In genomic region chr12:6547566-6547965, GRCh38 we compare ENCODE assay signal across 3 cellular contexts.
TF ChIP-seq lines count a peak whose summit lies in the region.

No MANE protein-coding gene starts in this region.

TF ChIP-seq in A549, 52 proteins besides CTCF, POLR2A, EP300 and RAD21:
- TF ChIP-seq E2F6 (IDR thresholded peaks at IDR 0.05; ENCODE audit: borderline replicate concordance, low read depth): no peak
- TF ChIP-seq MAFK (IDR thresholded peaks at IDR 0.05; ENCODE audit: partially characterized antibody): no peak
- TF ChIP-seq RFX5 (IDR thresholded peaks at IDR 0.05): no peak
- no peak for TF ChIP-seq GATA3 (IDR thresholded peaks at IDR 0.05; ENCODE audit: borderline replicate concordance)
- TF ChIP-seq CEBPB (IDR thresholded peaks at IDR 0.05): no peak
- TF ChIP-seq ZFP36 (IDR thresholded peaks at IDR 0.05; ENCODE audit: borderline replicate concordance, partially characterized antibody): no peak
- TF ChIP-seq ZC3H11A (IDR thresholded peaks at IDR 0.05): no peak
TF ChIP-seq in A549: peak in this region for 0.

TF ChIP-seq in HEK293, 187 proteins besides CTCF, POLR2A, EP300 and RAD21:
- peak; percentile 87 for TF ChIP-seq PRDM1 (tag by site-specific recombination; IDR thresholded peaks at IDR 0.05)
- TF ChIP-seq ZNF366 (tag by site-specific recombination; conservative IDR thresholded peaks at IDR 0.05): peak; percentile 85
- TF ChIP-seq, protein P1, sequence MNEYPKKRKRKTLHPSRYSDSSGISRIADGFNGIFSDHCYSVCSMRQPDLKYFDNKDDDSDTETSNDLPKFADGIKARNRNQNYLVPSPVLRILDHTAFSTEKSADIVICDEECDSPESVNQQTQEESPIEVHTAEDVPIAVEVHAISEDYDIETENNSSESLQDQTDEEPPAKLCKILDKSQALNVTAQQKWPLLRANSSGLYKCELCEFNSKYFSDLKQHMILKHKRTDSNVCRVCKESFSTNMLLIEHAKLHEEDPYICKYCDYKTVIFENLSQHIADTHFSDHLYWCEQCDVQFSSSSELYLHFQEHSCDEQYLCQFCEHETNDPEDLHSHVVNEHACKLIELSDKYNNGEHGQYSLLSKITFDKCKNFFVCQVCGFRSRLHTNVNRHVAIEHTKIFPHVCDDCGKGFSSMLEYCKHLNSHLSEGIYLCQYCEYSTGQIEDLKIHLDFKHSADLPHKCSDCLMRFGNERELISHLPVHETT (tag by site-specific recombination; IDR thresholded peaks at IDR 0.05): no peak
TF ChIP-seq in HEK293: peak in this region for 2.

TF ChIP-seq in endothelial cell of umbilical vein, 7 proteins besides CTCF, POLR2A, EP300 and RAD21:
- no peak for TF ChIP-seq GATA2 (IDR thresholded peaks at IDR 0.05; ENCODE audit: insufficient read depth, insufficient read length, low read depth, low read length)
- no peak for TF ChIP-seq POLR2AphosphoS5 (IDR thresholded peaks at IDR 0.05; ENCODE audit: insufficient read depth, low read depth, low read length)
- no peak for TF ChIP-seq MAX (IDR thresholded peaks at IDR 0.05; ENCODE audit: insufficient read depth, insufficient read length)
- no peak for TF ChIP-seq FOS (IDR thresholded peaks at IDR 0.05; ENCODE audit: borderline replicate concordance, insufficient read depth, low read length)
- no peak for TF ChIP-seq EZH2 (IDR thresholded peaks at IDR 0.05; ENCODE audit: borderline replicate concordance, low read depth, low read length, severe bottlenecking)
- TF ChIP-seq JUN (IDR thresholded peaks at IDR 0.05; ENCODE audit: borderline replicate concordance, insufficient read depth, insufficient read length, low read depth): no peak
- TF ChIP-seq MYC (IDR thresholded peaks at IDR 0.05; ENCODE audit: low read depth, low read length): no peak
